In genomic region chr20:56634307-56634706, GRCh38 we compare ENCODE assay signal across 29 cellular contexts. TPM values are rescaled to one million over a fixed set of nuclear protein-coding genes. Genes with fewer than 3 reads are reported as not detected.
A peak's percentile ranks its signal among the peaks of the same experiment; 100 is the strongest.
DNase-seq lines count a peak whose midpoint lies in the region; ATAC-seq, FAIRE-seq and TF ChIP-seq lines count a peak whose summit lies in the region.
"Had no signal": no experiment of that assay in that cellular context is flagged by ENCODE, and none has a peak within 500 bp of the region (broad histone marks: within the 10 kb centered on the region; RNA-seq: fewer than 3 reads in every experiment).

No MANE protein-coding gene starts in this region.

- H3K27ac ChIP-seq in K562 (ENCODE audit: extremely low read depth, low read depth, low read length) = no peak overlapping the region
- H3K27ac ChIP-seq in body of pancreas = no peak overlapping the region
- H3K27ac ChIP-seq: BLaER1, KMS-11, left lung, neural progenitor cell, Peyer's patch, tibial artery had no signal

- peaks cover 45 to 49% of the 10 kb centered on the region in 2 experiments; a peak in 4 of 5 replicates for H3K27me3 ChIP-seq in K562 (ENCODE audit: control insufficient read depth in 2 of 2, insufficient read depth in 2 of 2, low read length in 2 of 2)
- no peaks in the 10 kb centered on the region for H3K27me3 ChIP-seq in body of pancreas

- in situ Hi-C loops in K562 (cut with MboI) = no loop called here

- ATAC-seq in K562 (no peak), body of pancreas (no peak)
- ATAC-seq: HCT116, left lung had no signal

- H4K20me1 ChIP-seq in K562 (replicated peaks; ENCODE audit: control insufficient read depth, insufficient read depth, low read length) = no peaks in the 10 kb centered on the region

- H3K36me3 ChIP-seq in K562 (ENCODE audit: control insufficient read depth, insufficient read depth, low read length) (no peaks in the 10 kb centered on the region), body of pancreas (replicated peaks in 1 of 2; ENCODE audit: insufficient read depth in 1 of 2, low read depth in 2 of 2) (no peaks in the 10 kb centered on the region)
- H3K36me3 ChIP-seq: BLaER1, left lung, neural progenitor cell, Peyer's patch, tibial artery had no signal

- H3K9me3 ChIP-seq in K562 (replicated peaks; ENCODE audit: control insufficient read depth, insufficient read depth, low read depth, low read length) = no peaks in the 10 kb centered on the region
- H3K9me3 ChIP-seq in body of pancreas = no peaks in the 10 kb centered on the region
- H3K9me3 ChIP-seq: left lung, Peyer's patch, tibial artery had no signal

- peak overlapping the region; percentile 42 for H3K4me3 Mint-ChIP-seq in type B pancreatic cell
- H3K4me3 Mint-ChIP-seq: activated CD4-positive, alpha-beta memory T cell treated with anti-CD3 and anti-CD28 coated beads, Interleukin-2, amount 10 ng/mL, durations not matched to agents 7 days and 5 days; activated naive CD4-positive, alpha-beta T cell treated with anti-CD3 and anti-CD28 coated beads for 36 hours; neural progenitor cell had no signal

- POLR2A ChIA-PET in K562 (lab: Yijun Ruan, JAX) = no interaction called here

- DNase-seq in HTR-8/SVneo (ENCODE audit: insufficient read length, low spot score) (no peak), K562 (ENCODE audit: extremely low read depth in 1 of 4, low spot score in 3 of 4) (no peak), fibroblast of peridontal ligament (ENCODE audit: extremely low read depth) (peak; percentile 26), type B pancreatic cell (ENCODE audit: extremely low spot score, unreplicated experiment) (no peak), body of pancreas (no peak), NCI-H1105 treated with DMSO at 0.1 percent for 48 hours (lab: John Stamatoyannopoulos, UW) (no peak)
- DNase-seq in stimulated activated CD4-positive, alpha-beta T cell treated with anti-CD3 and anti-CD28 coated beads, Interleukin-15, amount 100 ng/mL, for 24 hours = no peak
- DNase-seq: activated CD4-positive, alpha-beta memory T cell treated with anti-CD3 and anti-CD28 coated beads, Interleukin-2, amount 10 ng/mL, durations not matched to agents 7 days and 5 days; activated CD4-positive, alpha-beta T cell treated with anti-CD3 and anti-CD28 coated beads for 1 hour; activated CD8-positive, alpha-beta memory T cell treated with anti-CD3 and anti-CD28 coated beads, Interleukin-2, amount 50 U/mL, for 4 hours; activated naive CD4-positive, alpha-beta T cell treated with anti-CD3 and anti-CD28 coated beads for 36 hours; left lung; mesenchymal stem cell; NCI-H146; NCI-H2107; NCI-H345; NCI-H69; Peyer's patch; SIG-M5; stimulated activated CD4-positive, alpha-beta T cell treated with anti-CD3 and anti-CD28 coated beads, Interleukin-2, amount 100 ng/mL, for 24 hours; stimulated activated CD8-positive, alpha-beta memory T cell treated with anti-CD3 and anti-CD28 coated beads, Interleukin-4, amount 100 ng/mL, for 48 hours; tibial artery had no signal

- peaks cover 39% of the 10 kb centered on the region for H3K36me3 Mint-ChIP-seq in type B pancreatic cell

- H3K79me2 ChIP-seq in K562 (ENCODE audit: control insufficient read depth, insufficient read depth, low read length) = no peaks in the 10 kb centered on the region

- CTCF ChIA-PET in K562 (lab: Yijun Ruan, JAX; ENCODE audit: low intra/inter-chr PET ratio) = no interaction called here

- H3K4me3 ChIP-seq in K562 (no peak overlapping the region), body of pancreas (no peak overlapping the region)
- H3K4me3 ChIP-seq: BLaER1, left lung, neural progenitor cell, Peyer's patch, tibial artery had no signal

- H3K9me3 Mint-ChIP-seq in type B pancreatic cell = no peaks in the 10 kb centered on the region
- H3K9me3 Mint-ChIP-seq: activated CD4-positive, alpha-beta memory T cell treated with anti-CD3 and anti-CD28 coated beads, Interleukin-2, amount 10 ng/mL, durations not matched to agents 7 days and 5 days; activated naive CD4-positive, alpha-beta T cell treated with anti-CD3 and anti-CD28 coated beads for 36 hours; neural progenitor cell had no signal

- no peak for TF ChIP-seq EP300 in K562 (IDR thresholded peaks at IDR 0.05; ENCODE audit: low read length)

- TF ChIP-seq POLR2A in K562 (conservative IDR thresholded peaks at IDR 0.05) (no peak), body of pancreas (IDR thresholded peaks at IDR 0.05) (no peak)

- no TSS peak for BruUV-seq in K562 (replicated peaks; lab: Mats Ljungman, UMichigan)

- H3K9me1 ChIP-seq in K562 (ENCODE audit: control insufficient read depth, insufficient read depth, low read length) = peaks cover 2% of the 10 kb centered on the region

- H3K4me1 Mint-ChIP-seq in type B pancreatic cell (ENCODE audit: unreplicated experiment) = peaks cover 17% of the 10 kb centered on the region

- TF ChIP-seq RAD21 in K562 (CRISPR knock-in tag; conservative IDR thresholded peaks at IDR 0.05 in 1 of 2, IDR thresholded peaks at IDR 0.05 in 1 of 2) = no peak

- TF ChIP-seq CTCF in K562 (IDR thresholded peaks at IDR 0.05 in 2 of 3, conservative IDR thresholded peaks at IDR 0.05 in 1 of 3; ENCODE audit: insufficient read depth in 2 of 3, low read depth in 1 of 3, low read length in 3 of 3) (no peak), type B pancreatic cell (conservative IDR thresholded peaks at IDR 0.05) (peak; percentile 15), body of pancreas (IDR thresholded peaks at IDR 0.05) (no peak)

- H3K4me1 ChIP-seq in K562 (replicated peaks in 1 of 2; ENCODE audit: control insufficient read depth in 2 of 2, insufficient read depth in 2 of 2, low read length in 2 of 2) (peaks cover 0 to 17% of the 10 kb centered on the region in 2 experiments; a peak in 2 of 5 replicates), body of pancreas (peaks cover 20% of the 10 kb centered on the region)

- peaks cover 70% of the 10 kb centered on the region for H3K27me3 Mint-ChIP-seq in type B pancreatic cell

- no peak overlapping the region for H3K9ac ChIP-seq in K562 (ENCODE audit: insufficient read depth in 1 of 2, low read depth in 2 of 2, low read length in 2 of 2)
- H3K9ac ChIP-seq: BLaER1, KMS-11, neural progenitor cell had no signal

- H3K4me2 ChIP-seq in K562 (ENCODE audit: insufficient read depth, low read length) = no peak overlapping the region
- H3K4me2 ChIP-seq: KMS-11, neural progenitor cell had no signal

- intact Hi-C loops in K562 (cut with micrococcal nuclease) (no loop called here), body of pancreas (cut with DNase I) (no loop called here)

- peak overlapping the region; percentile 19 for H3K27ac Mint-ChIP-seq in type B pancreatic cell
- H3K27ac Mint-ChIP-seq: activated CD4-positive, alpha-beta memory T cell treated with anti-CD3 and anti-CD28 coated beads, Interleukin-2, amount 10 ng/mL, durations not matched to agents 7 days and 5 days; activated naive CD4-positive, alpha-beta T cell treated with anti-CD3 and anti-CD28 coated beads for 36 hours; neural progenitor cell had no signal

- 0% methylated on average over 2 of the region's 2 CpGs for WGBS in K562 (ENCODE audit: insufficient coverage, low coverage, missing lambda C conversion rate)
- 72 to 78% methylated on average over 2 of the region's 2 CpGs for WGBS in body of pancreas, 2 donors

- FAIRE-seq in HTR-8/SVneo (lab: Jason Lieb, UNC) (peak; percentile 20), K562 (lab: Jason Lieb, UNC) (peak; percentile 19)
- FAIRE-seq: bronchial epithelial cell, GM12892 had no signal

- no peak overlapping the region for H2AFZ ChIP-seq in K562 (ENCODE audit: low read depth, low read length)
- H2AFZ ChIP-seq: neural progenitor cell had no signal

TF ChIP-seq in K562, 482 proteins besides CTCF, POLR2A, EP300 and RAD21 (continues in another document):
- TF ChIP-seq PHF20 (IDR thresholded peaks at IDR 0.05; ENCODE audit: partially characterized antibody) (no peak), KAT8 (IDR thresholded peaks at IDR 0.05; ENCODE audit: low read depth) (no peak), ZNF280B (CRISPR knock-in tag; IDR thresholded peaks at IDR 0.05) (no peak)

RNA-seq across cellular contexts. Expression of gene TFAP2C, which starts 5.2 kb away (rescaled TPM):
- not detected in 2 replicates for total RNA-seq in K562 (2011; cell fraction: chromatin; rRNA removed; ENCODE audit: low replicate concordance)
- not detected in 2 replicates for total RNA-seq in K562 (2011; cell fraction: nucleolus; rRNA removed)
- not detected in 2 replicates for total RNA-seq in K562 (2011; cell fraction: nucleoplasm; rRNA removed)
- total RNA-seq in K562 (2014; rRNA removed) (not detected in 2 replicates), K562 (2014; rRNA removed; fragmentation: Illumina TruSeq; extraction: Trizol) (not detected in 2 replicates), K562 (2015; rRNA removed; fragmentation: Illumina TruSeq; extraction: Trizol) (not detected in 2 replicates), K562 (2021) (0.16 TPM in 1 of 2 replicates, not detected in the other), type B pancreatic cell (ENCODE audit: low replicate concordance) (20.5 and 71.7 TPM in 2 replicates), body of pancreas (1 to 10 TPM in 1 of 2 donors, under 1 TPM in 1; 0.52 to 2.3 TPM)
- polyA plus RNA-seq in K562 (2011; rRNA removed) (0.04 TPM in 1 of 2 replicates, not detected in the other), K562 (2014; fragmentation: Illumina TruSeq; extraction: Trizol) (0.03 TPM in 1 of 2 replicates, not detected in the other), K562 (2014; fragmentation: Nextera tagmentation; extraction: Ambion mirVana) (not detected), K562 (2014; rRNA removed) (not detected in 2 replicates)
- not detected in 2 replicates for polyA plus RNA-seq in K562 (2011; cell fraction: cytosol; rRNA removed)
- 0.04 TPM in 1 of 2 replicates, not detected in the other for polyA plus RNA-seq in K562 (2011; cell fraction: nucleus; rRNA removed)
- polyA plus RNA-seq in K562 (2012) = not detected in 2 replicates
- polyA minus RNA-seq in K562 (2011; rRNA and poly(A)+ RNA removed) = not detected in 2 replicates
- polyA minus RNA-seq in K562 (2011; cell fraction: cytosol; rRNA and poly(A)+ RNA removed) = not detected in 2 replicates
- polyA minus RNA-seq in K562 (2011; cell fraction: nucleus; rRNA and poly(A)+ RNA removed) = not detected in 2 replicates
- total RNA-seq: activated CD4-positive, alpha-beta memory T cell treated with anti-CD3 and anti-CD28 coated beads, Interleukin-2, amount 10 ng/mL, durations not matched to agents 7 days and 5 days; activated naive CD4-positive, alpha-beta T cell treated with anti-CD3 and anti-CD28 coated beads for 36 hours; Peyer's patch; T-helper 2 cell treated with Interferon-gamma antibody and Interleukin-4, amounts not matched to agents 100 ng/mL and 5 ng/mL, for 36 hours had no signal
